Comparison of ENCODE assay signal across 8 cellular contexts in genomic region chr10:34814228-34815173, GRCh38. TPM values are rescaled to one million over a fixed set of nuclear protein-coding genes. Genes with fewer than 3 reads are reported as not detected.
DNase-seq lines count a peak whose midpoint lies in the region; ATAC-seq, FAIRE-seq and TF ChIP-seq lines count a peak whose summit lies in the region.

No MANE protein-coding gene starts in this region.

- H3K79me2 ChIP-seq in GM23338 (replicated peaks; ENCODE audit: insufficient read depth) = peaks cover 49% of the 10 kb centered on the region
- peaks cover 48% of the 10 kb centered on the region for H3K79me2 ChIP-seq in PC-9 (ENCODE audit: low read depth)
- peaks cover 43% of the 10 kb centered on the region for H3K79me2 ChIP-seq in mesendoderm (ENCODE audit: control insufficient read depth, insufficient read depth, low read length)

- peaks cover 30% of the 10 kb centered on the region for H3K27me3 Mint-ChIP-seq in GM23338 (ENCODE audit: insufficient read depth, low read depth, poor library complexity)

- no TSS peak for BruUV-seq in PC-9 (replicated peaks; lab: Mats Ljungman, UMichigan)

- H3K9me3 Mint-ChIP-seq in GM23338 = no peaks in the 10 kb centered on the region

- peaks cover 13% of the 10 kb centered on the region for H3K79me1 ChIP-seq in mesendoderm (ENCODE audit: low read length)

- H3K4me3 ChIP-seq in GM23338 (peak overlapping the region; percentile 94), PC-9 (peak overlapping the region; percentile 63), mesendoderm (ENCODE audit: low read length) (peak overlapping the region; percentile 73)

- DNase-seq in ELF-1 (ENCODE audit: low read depth, low spot score) = peak; percentile 72
- DNase-seq in GM23338 (ENCODE audit: low spot score) = peak; percentile 80
- DNase-seq in PC-9 = peak in 1 of 2 experiments; percentile 47
- peak; percentile 79 for DNase-seq in ecto neural progenitor cell (ENCODE audit: low spot score)
- DNase-seq in mesendoderm = peak; percentile 72
- peak; percentile 73 for DNase-seq in urothelium cell line (ENCODE audit: low spot score)
- DNase-seq in NCI-H2196 treated with DMSO at 0.1 percent for 48 hours (lab: John Stamatoyannopoulos, UW; ENCODE audit: unreplicated experiment) = no peak
- DNase-seq in inferior parietal cortex (ENCODE audit: extremely low spot score) = no peak

- H2AFZ ChIP-seq in GM23338 (no peak overlapping the region; the same call in 1 of the 2 replicates), PC-9 (peak overlapping the region; percentile 70; the same call in 1 of the 2 replicates)

- peak overlapping the region; percentile 92 for H3K56ac ChIP-seq in mesendoderm (ENCODE audit: low read length)

- H3F3A ChIP-seq in GM23338 (replicated peaks; ENCODE audit: low read depth) (0 out of 2 replicates have a peak, but pooled peaks cover 3% of the 10 kb centered on the region), PC-9 (ENCODE audit: insufficient read depth, low read depth) (no peaks in the 10 kb centered on the region; the same call in 1 of the 2 replicates)

- H3K4me2 ChIP-seq in GM23338 (peak overlapping the region; percentile 99), PC-9 (peak overlapping the region; percentile 97), mesendoderm (ENCODE audit: low read length) (peak overlapping the region; percentile 72)

- peak overlapping the region; percentile 96 for H2BK120ac ChIP-seq in mesendoderm (ENCODE audit: low read depth, low read length)

- H3K23ac ChIP-seq in mesendoderm (ENCODE audit: low read length) = peak overlapping the region; percentile 29

- peak; percentile 42 for ATAC-seq in GM23338

- H3K4me1 ChIP-seq in GM23338 (ENCODE audit: insufficient read depth) = peaks cover 44% of the 10 kb centered on the region
- peaks cover 25% of the 10 kb centered on the region for H3K4me1 ChIP-seq in PC-9 (replicated peaks; ENCODE audit: insufficient read depth)
- H3K4me1 ChIP-seq in mesendoderm (ENCODE audit: control insufficient read depth, low read depth, low read length) = peaks cover 12% of the 10 kb centered on the region

- CTCF ChIA-PET in PC-9 (lab: Charles Lee) = no interaction called here

- H3K36me3 Mint-ChIP-seq in GM23338 (ENCODE audit: low read depth) = no peaks in the 10 kb centered on the region

- peak overlapping the region; percentile 80 for H2BK15ac ChIP-seq in mesendoderm (replicated peaks; ENCODE audit: low read depth)

- POLR2A ChIA-PET in PC-9 (lab: Charles Lee; ENCODE audit: unreplicated experiment) = interaction anchor here (0.7 to 0.9 kb wide), 5 partner anchors 48 to 641 kb away, joined by 3 to 6 read pairs (median 4); no protein-coding TSS in a partner anchor

- H3K9me3 ChIP-seq in PC-9 (ENCODE audit: insufficient read depth, low read depth) = no peaks in the 10 kb centered on the region

- peaks cover 48% of the 10 kb centered on the region for H3K4me1 Mint-ChIP-seq in GM23338

- TF ChIP-seq CTCF in GM23338 (conservative IDR thresholded peaks at IDR 0.05; ENCODE audit: low read depth in 2 of 2) (no peak), PC-9 (conservative IDR thresholded peaks at IDR 0.05) (no peak)

- intact Hi-C loops in PC-9 (cut with micrococcal nuclease; ENCODE audit: unreplicated experiment) = loop anchor here (1.0 to 5.0 kb wide), 4 partner anchors 74 to 158 kb away; no protein-coding TSS in a partner anchor

- H3K4me3 Mint-ChIP-seq in GM23338 = peak overlapping the region; percentile 87

- H4K20me1 ChIP-seq in GM23338 (replicated peaks; ENCODE audit: insufficient read depth) = peaks cover 32% of the 10 kb centered on the region
- H4K20me1 ChIP-seq in PC-9 (ENCODE audit: insufficient read depth) = peaks cover 22% of the 10 kb centered on the region

- H3K9ac ChIP-seq in mesendoderm (ENCODE audit: low read length) = peak overlapping the region; percentile 85

- H3K36me3 ChIP-seq in GM23338 (ENCODE audit: insufficient read depth) (no peaks in the 10 kb centered on the region), PC-9 (ENCODE audit: low read depth) (no peaks in the 10 kb centered on the region), mesendoderm (ENCODE audit: control insufficient read depth, insufficient read depth, low read length) (no peaks in the 10 kb centered on the region)

- WGBS in mesendoderm (ENCODE audit: extremely low coverage, insufficient coverage, low lambda C conversion rate) = no CpG with 5 or more reads among the region's 120 CpGs

- H2AK5ac ChIP-seq in mesendoderm (ENCODE audit: low read length) = no peak overlapping the region

- H3K9me2 ChIP-seq in GM23338 (ENCODE audit: insufficient read depth) (no peaks in the 10 kb centered on the region), PC-9 (ENCODE audit: insufficient read depth) (no peaks in the 10 kb centered on the region)

- H3K27ac ChIP-seq in GM23338 (ENCODE audit: low read depth) (peak overlapping the region; percentile 87), PC-9 (no peak overlapping the region), mesendoderm (ENCODE audit: low read depth, low read length) (peak overlapping the region; percentile 92)

- H3K27me3 ChIP-seq in GM23338 (ENCODE audit: insufficient read depth) (peaks cover 25% of the 10 kb centered on the region), PC-9 (ENCODE audit: insufficient read depth, low read depth) (no peaks in the 10 kb centered on the region), mesendoderm (ENCODE audit: insufficient read depth, low read length, poor library complexity) (no peaks in the 10 kb centered on the region)

- H4K8ac ChIP-seq in mesendoderm (ENCODE audit: low read depth, low read length) = peak overlapping the region; percentile 90

- H3K4ac ChIP-seq in mesendoderm (ENCODE audit: low read depth, low read length) = peak overlapping the region; percentile 99

- H4K5ac ChIP-seq in mesendoderm (ENCODE audit: low read length) = no peak overlapping the region

- H3K27ac Mint-ChIP-seq in GM23338 = no peak overlapping the region

- H2BK5ac ChIP-seq in mesendoderm (ENCODE audit: low read length) = peak overlapping the region; percentile 71

- no peak for FAIRE-seq in urothelium cell line (lab: Jason Lieb, UNC)

- H3K18ac ChIP-seq in mesendoderm (ENCODE audit: low read length) = peak overlapping the region; percentile 100

TF ChIP-seq in GM23338, 12 proteins besides CTCF, POLR2A, EP300 and RAD21 (continues in another document):
- TF ChIP-seq ZNF462 (CRISPR knock-in tag; IDR thresholded peaks at IDR 0.05) (no peak), POLR2AphosphoS5 (IDR thresholded peaks at IDR 0.05; ENCODE audit: low read depth) (peak; percentile 4; the same call in 1 of the 2 replicates)

RNA-seq across cellular contexts. Expression of gene PARD3, which starts 0.6 kb away (rescaled TPM):
- total RNA-seq in GM23338 (2014; rRNA removed; shearing (Covaris generic)) = 41.7 and 51.4 TPM in 2 replicates
- 30.1 and 30.2 TPM in 2 replicates for polyA plus RNA-seq in GM23338 (2016; fragmentation: Nextera tagmentation; extraction: Ambion mirVana)
- total RNA-seq in PC-9 (2021) = 57.4 and 61.9 TPM in 2 replicates
- polyA plus RNA-seq in mesendoderm (2013, experiment 1 of 2) = 54.6 TPM
- 55.6 TPM for polyA plus RNA-seq in mesendoderm (2013, experiment 2 of 2)

Comparison
In these comparisons a context has a peak if more than half of its experiments do, and no peak if none do; other contexts are left out.
1. DNase-seq: peak in ELF-1 (single experiment), GM23338 (single experiment), ecto neural progenitor cell (single experiment), mesendoderm (single experiment) and urothelium cell line (single experiment); none in NCI-H2196 treated with DMSO at 0.1 percent for 48 hours (single experiment) and inferior parietal cortex (single experiment).
2. Peak in every context shown above with its lines, with median percentiles within 50 percentile points of each other: H3K4me2 ChIP-seq and H3K4me3 ChIP-seq.